ENCODE assay signal across 8 cellular contexts in the genomic region with DNA sequence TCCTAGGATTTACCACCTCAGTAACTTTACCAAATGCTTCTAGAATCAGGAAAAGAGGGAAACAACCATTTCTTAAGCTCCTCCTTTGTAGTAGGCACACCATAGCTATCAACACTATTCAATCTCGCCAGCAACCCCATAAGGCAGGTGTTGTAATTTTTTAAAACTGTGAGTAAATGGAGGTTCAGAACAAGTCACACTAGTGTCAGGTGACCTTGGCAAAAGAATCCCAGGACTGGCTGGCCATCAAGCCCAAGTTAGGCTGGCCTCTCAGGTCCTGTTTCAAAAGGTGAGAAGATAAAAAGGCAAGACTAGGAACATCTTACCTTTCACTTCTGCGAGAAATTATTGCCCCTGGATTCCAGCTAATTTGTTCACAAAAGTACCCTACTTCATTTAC. TPM values are rescaled to one million over a fixed set of nuclear protein-coding genes. Genes with fewer than 3 reads are reported as not detected.
DNase-seq lines count a peak whose midpoint lies in the region; ATAC-seq, FAIRE-seq and TF ChIP-seq lines count a peak whose summit lies in the region.

No MANE protein-coding gene starts in this region.

- H3K36me3 Mint-ChIP-seq in activated T-helper 2 cell treated with anti-CD3 and anti-CD28 coated beads, Interferon-gamma antibody, Interleukin-2, Interleukin-4, amounts not matched to agents 10 μg/mL and 5 μg/mL and 100 μg/mL, durations not matched to agents 14 hours and 24 hours and 36 hours (ENCODE audit: low read depth), result no peaks in the 10 kb centered on the region
- no peaks in the 10 kb centered on the region for H3K36me3 Mint-ChIP-seq in immature natural killer cell

- no peaks in the 10 kb centered on the region for H3K27me3 Mint-ChIP-seq in activated T-helper 2 cell treated with anti-CD3 and anti-CD28 coated beads, Interferon-gamma antibody, Interleukin-2, Interleukin-4, amounts not matched to agents 10 μg/mL and 5 μg/mL and 100 μg/mL, durations not matched to agents 14 hours and 24 hours and 36 hours (ENCODE audit: low read depth)
- peaks cover 1 to 4% (median 2%) of the 10 kb centered on the region in 3 donors for H3K27me3 Mint-ChIP-seq in immature natural killer cell (ENCODE audit: low read depth in 3 of 3)

- H3K4me1 ChIP-seq in spleen, result peaks cover 17 to 53% (median 41%) of the 10 kb centered on the region in 6 donors

- peak overlapping the region; percentile 89 for H3K4me3 Mint-ChIP-seq in activated T-helper 2 cell treated with anti-CD3 and anti-CD28 coated beads, Interferon-gamma antibody, Interleukin-2, Interleukin-4, amounts not matched to agents 10 μg/mL and 5 μg/mL and 100 μg/mL, durations not matched to agents 14 hours and 24 hours and 36 hours (ENCODE audit: low read depth)
- H3K4me3 Mint-ChIP-seq in immature natural killer cell, result peak overlapping the region; percentile 87 to 90 (median 89)

- 28 to 42% (median 33%) methylated on average over 2 of the region's 2 CpGs for WGBS in spleen, 5 donors

- no peaks in the 10 kb centered on the region for H3K9me3 Mint-ChIP-seq in activated T-helper 2 cell treated with anti-CD3 and anti-CD28 coated beads, Interferon-gamma antibody, Interleukin-2, Interleukin-4, amounts not matched to agents 10 μg/mL and 5 μg/mL and 100 μg/mL, durations not matched to agents 14 hours and 24 hours and 36 hours
- H3K9me3 Mint-ChIP-seq in immature natural killer cell, result no peaks in the 10 kb centered on the region

- H3K4me3 ChIP-seq in HL-60 (replicated peaks; ENCODE audit: insufficient read depth, low read length) (peak overlapping the region; percentile 99), spleen (peak overlapping the region; percentile 78 to 98 (median 89))

- no peak for TF ChIP-seq POLR2A in spleen (IDR thresholded peaks at IDR 0.05)

- DNase-seq in HL-60 (ENCODE audit: low read depth in 1 of 2, low spot score in 1 of 2) (peak in 1 of 2 experiments; percentile 22), immature natural killer cell (no peak), spleen (no peak), HTR-8/SVneo (ENCODE audit: insufficient read length, low spot score) (no peak), occipital lobe (lab: John Stamatoyannopoulos, UW) (no peak), NCI-H2029 (lab: John Stamatoyannopoulos, UW) (no peak)
- DNase-seq in activated T-helper 2 cell treated with anti-CD3 and anti-CD28 coated beads, Interferon-gamma antibody, Interleukin-2, Interleukin-4, amounts not matched to agents 10 μg/mL and 5 μg/mL and 100 μg/mL, durations not matched to agents 14 hours and 24 hours and 36 hours (ENCODE audit: low spot score), result no peak

- no peak for ATAC-seq in HG02623 (IDR thresholded peaks at IDR 0.05; ENCODE audit: unreplicated experiment)

- peaks cover 14% of the 10 kb centered on the region for H3K4me1 Mint-ChIP-seq in activated T-helper 2 cell treated with anti-CD3 and anti-CD28 coated beads, Interferon-gamma antibody, Interleukin-2, Interleukin-4, amounts not matched to agents 10 μg/mL and 5 μg/mL and 100 μg/mL, durations not matched to agents 14 hours and 24 hours and 36 hours (ENCODE audit: low read depth)
- H3K4me1 Mint-ChIP-seq in immature natural killer cell, result peaks cover 41 to 52% of the 10 kb centered on the region in 2 donors

- intact Hi-C loops in activated T-helper 2 cell treated with anti-CD3 and anti-CD28 coated beads, Interferon-gamma antibody, Interleukin-2, Interleukin-4, amounts not matched to agents 10 μg/mL and 5 μg/mL and 100 μg/mL, durations not matched to agents 14 hours and 24 hours and 36 hours (cut with micrococcal nuclease), result no loop called here
- intact Hi-C loops in spleen (cut with DNase I; ENCODE audit: low total_unique reads), result no loop called here

- H3K27ac Mint-ChIP-seq in activated T-helper 2 cell treated with anti-CD3 and anti-CD28 coated beads, Interferon-gamma antibody, Interleukin-2, Interleukin-4, amounts not matched to agents 10 μg/mL and 5 μg/mL and 100 μg/mL, durations not matched to agents 14 hours and 24 hours and 36 hours, result peak overlapping the region; percentile 70
- H3K27ac Mint-ChIP-seq in immature natural killer cell, result peak overlapping the region; percentile 74 to 90 (median 82)

- no peaks in the 10 kb centered on the region for H3K9me3 ChIP-seq in spleen

- TF ChIP-seq CTCF in HL-60 (IDR thresholded peaks at IDR 0.05; ENCODE audit: insufficient read depth, low read length) (no peak), spleen (IDR thresholded peaks at IDR 0.05 in 8 of 11, conservative IDR thresholded peaks at IDR 0.05 in 3 of 11) (no peak)

- H3K27me3 ChIP-seq in HL-60 (ENCODE audit: insufficient read depth, poor library complexity, severe bottlenecking) (no peaks in the 10 kb centered on the region), spleen (replicated peaks in 1 of 7) (no peaks in the 10 kb centered on the region)

- FAIRE-seq in HTR-8/SVneo (lab: Jason Lieb, UNC), result no peak

- H3K36me3 ChIP-seq in spleen, result peaks cover 0 to 18% (median 0%) of the 10 kb centered on the region in 6 donors

- H3K27ac ChIP-seq in HL-60 (replicated peaks), result peak overlapping the region; percentile 91
- H3K27ac ChIP-seq in spleen, result peak overlapping the region; percentile 56 to 90 (median 86)

RNA-seq across cellular contexts. Expression of a gene that starts 0.7 kb away (rescaled TPM):
- 40.9 and 46.7 TPM in 2 replicates for total RNA-seq in activated T-helper 2 cell treated with anti-CD3 and anti-CD28 coated beads, Interferon-gamma antibody, Interleukin-2, Interleukin-4, amounts not matched to agents 10 μg/mL and 5 μg/mL and 100 μg/mL, durations not matched to agents 14 hours and 24 hours and 36 hours
- polyA plus RNA-seq in immature natural killer cell (10 to 100 TPM in 1 of 3 donors, 1 to 10 TPM in 2; 8.4 to 17.2 (median 9.7) TPM), spleen (10 to 100 TPM; 12.6 to 23.5 (median 19.5) TPM)
- total RNA-seq in spleen (10 to 100 TPM; 44.8 to 66.4 (median 55.4) TPM), occipital lobe (13.4 TPM)

RNA-seq across cellular contexts. Expression of a gene that starts 29.2 kb away (rescaled TPM):
- total RNA-seq in activated T-helper 2 cell treated with anti-CD3 and anti-CD28 coated beads, Interferon-gamma antibody, Interleukin-2, Interleukin-4, amounts not matched to agents 10 μg/mL and 5 μg/mL and 100 μg/mL, durations not matched to agents 14 hours and 24 hours and 36 hours, result 26.4 and 31.4 TPM in 2 replicates
- polyA plus RNA-seq in immature natural killer cell (10 to 100 TPM in 1 of 3 donors, 1 to 10 TPM in 2; 5.5 to 13.6 (median 8.0) TPM), spleen (10 to 100 TPM; 13.6 to 37.2 (median 14.0) TPM)
- total RNA-seq in spleen (100 to 1,000 TPM in 1 of 7 donors, 10 to 100 TPM in 6; 63.4 to 103 (median 87.8) TPM), occipital lobe (22.6 TPM)
